Comparison of ENCODE assay signal across 1 cellular context in the genomic region with DNA sequence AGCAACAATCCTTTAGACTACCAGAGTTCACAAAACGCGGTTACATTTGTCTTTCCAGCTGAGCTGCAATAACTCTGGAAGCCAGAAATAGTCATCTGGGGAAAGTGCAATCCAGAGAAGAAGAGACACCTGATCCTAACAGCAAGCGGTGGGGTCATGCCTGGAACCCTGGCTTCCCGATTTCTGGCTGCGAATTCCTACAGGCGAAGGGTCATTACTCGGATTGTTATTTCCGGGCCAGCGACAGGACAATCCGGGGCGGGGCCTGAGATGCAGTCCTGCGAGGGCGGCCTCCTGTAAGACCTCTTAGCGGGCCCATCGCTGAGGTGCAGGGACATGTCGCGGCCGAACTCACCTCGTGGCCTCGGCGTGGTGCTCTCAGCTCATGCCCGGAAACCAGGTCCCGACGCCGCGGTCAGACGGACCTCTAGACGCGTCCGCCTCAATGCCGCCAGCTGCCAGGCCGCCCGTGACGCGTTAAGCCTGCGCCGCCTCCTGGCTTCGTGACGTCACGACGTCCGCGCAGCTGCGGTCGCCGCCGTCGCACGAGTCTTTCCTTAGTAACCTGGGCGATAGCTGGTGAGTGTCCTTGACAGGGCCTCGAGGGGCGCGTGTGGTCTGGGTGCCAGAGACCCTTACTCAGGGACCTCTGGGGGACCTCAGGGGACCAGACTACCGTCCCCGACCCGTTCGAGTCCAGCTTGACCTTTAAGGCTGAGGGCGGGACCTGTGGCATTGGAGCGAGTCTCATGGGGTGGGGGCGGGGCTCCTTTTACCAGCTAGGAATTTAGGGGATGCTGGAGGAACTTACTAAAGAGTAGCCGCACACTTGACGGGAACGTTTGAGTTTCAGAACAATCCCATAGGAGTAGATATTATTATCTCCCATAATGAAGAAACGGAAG.
TF ChIP-seq lines count a peak whose summit lies in the region.

A gene with protein sequence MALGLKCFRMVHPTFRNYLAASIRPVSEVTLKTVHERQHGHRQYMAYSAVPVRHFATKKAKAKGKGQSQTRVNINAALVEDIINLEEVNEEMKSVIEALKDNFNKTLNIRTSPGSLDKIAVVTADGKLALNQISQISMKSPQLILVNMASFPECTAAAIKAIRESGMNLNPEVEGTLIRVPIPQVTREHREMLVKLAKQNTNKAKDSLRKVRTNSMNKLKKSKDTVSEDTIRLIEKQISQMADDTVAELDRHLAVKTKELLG (plus strand): TSS at position 523 of the 905 bp plus-strand sequence. CDS start 6,010 bp downstream, outside the sequence.
A gene with protein sequence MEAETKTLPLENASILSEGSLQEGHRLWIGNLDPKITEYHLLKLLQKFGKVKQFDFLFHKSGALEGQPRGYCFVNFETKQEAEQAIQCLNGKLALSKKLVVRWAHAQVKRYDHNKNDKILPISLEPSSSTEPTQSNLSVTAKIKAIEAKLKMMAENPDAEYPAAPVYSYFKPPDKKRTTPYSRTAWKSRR (minus strand): TSS at position 481 of the 905 bp plus-strand sequence. CDS start 3,348 bp downstream, outside the sequence.

TF ChIP-seq in HepG2, 621 proteins besides CTCF, POLR2A, EP300 and RAD21 (continued from another document and continues in another):
- TF ChIP-seq PHF8 (CRISPR knock-in tag; IDR thresholded peaks at IDR 0.05) (peak; percentile 93), SETDB1 (CRISPR knock-in tag; IDR thresholded peaks at IDR 0.05; ENCODE audit: borderline replicate concordance) (no peak), SMAD9 (CRISPR knock-in tag; IDR thresholded peaks at IDR 0.05) (peak; percentile 88; the same call in 1 of the 2 replicates), HNRNPL (IDR thresholded peaks at IDR 0.05; ENCODE audit: low read depth, low read length) (0 out of 2 replicates have a peak, but pooled peaks have one; percentile 38), ZNF317 (CRISPR knock-in tag; IDR thresholded peaks at IDR 0.05) (peak; percentile 86; the same call in 1 of the 2 replicates), MED1 (CRISPR knock-in tag; IDR thresholded peaks at IDR 0.05) (peak; percentile 61; the same call in 1 of the 2 replicates), NCOA5 (CRISPR knock-in tag; IDR thresholded peaks at IDR 0.05) (no peak), PCBP1 (IDR thresholded peaks at IDR 0.05; ENCODE audit: borderline replicate concordance, low read depth, low read length) (no peak), TCF7 (IDR thresholded peaks at IDR 0.05; ENCODE audit: low read depth) (no peak), NFYB (CRISPR knock-in tag; IDR thresholded peaks at IDR 0.05) (peak; percentile 37; the same call in 1 of the 2 replicates), ZNF652 (CRISPR knock-in tag; IDR thresholded peaks at IDR 0.05; ENCODE audit: borderline replicate concordance, low read depth) (no peak), ZNF180 (CRISPR knock-in tag; IDR thresholded peaks at IDR 0.05; ENCODE audit: borderline replicate concordance, low read depth) (no peak; the same call in 1 of the 2 replicates), GFI1 (CRISPR knock-in tag; IDR thresholded peaks at IDR 0.05; ENCODE audit: borderline replicate concordance) (no peak; the same call in 1 of the 2 replicates), THAP11 (CRISPR knock-in tag; IDR thresholded peaks at IDR 0.05) (peak; percentile 91), ZSCAN31 (CRISPR knock-in tag; IDR thresholded peaks at IDR 0.05; ENCODE audit: low read depth) (peak; percentile 95), ZNF350 (CRISPR knock-in tag; IDR thresholded peaks at IDR 0.05; ENCODE audit: borderline replicate concordance, low read depth) (peak; percentile 98), ZNF367 (CRISPR knock-in tag; IDR thresholded peaks at IDR 0.05; ENCODE audit: borderline replicate concordance) (no peak; the same call in none of the 2 replicates), GTF3A (CRISPR knock-in tag; conservative IDR thresholded peaks at IDR 0.05) (0 out of 2 replicates have a peak, but pooled peaks have one; percentile 50), FOXK2 (IDR thresholded peaks at IDR 0.05) (no peak), ZNF256 (CRISPR knock-in tag; conservative IDR thresholded peaks at IDR 0.05) (peak; percentile 85; the same call in 1 of the 2 replicates), KLF16 (CRISPR knock-in tag; IDR thresholded peaks at IDR 0.05) (peak; percentile 76 to 98), ZFY (CRISPR knock-in tag; IDR thresholded peaks at IDR 0.05) (peak; percentile 97), ZSCAN20 (CRISPR knock-in tag; IDR thresholded peaks at IDR 0.05; ENCODE audit: borderline replicate concordance) (peak; percentile 87; the same call in 1 of the 2 replicates), THYN1 (CRISPR knock-in tag; IDR thresholded peaks at IDR 0.05; ENCODE audit: borderline replicate concordance, low read depth) (no peak), SUZ12 (IDR thresholded peaks at IDR 0.05; ENCODE audit: low read depth, low read length) (no peak)
- TF ChIP-seq, protein P1, sequence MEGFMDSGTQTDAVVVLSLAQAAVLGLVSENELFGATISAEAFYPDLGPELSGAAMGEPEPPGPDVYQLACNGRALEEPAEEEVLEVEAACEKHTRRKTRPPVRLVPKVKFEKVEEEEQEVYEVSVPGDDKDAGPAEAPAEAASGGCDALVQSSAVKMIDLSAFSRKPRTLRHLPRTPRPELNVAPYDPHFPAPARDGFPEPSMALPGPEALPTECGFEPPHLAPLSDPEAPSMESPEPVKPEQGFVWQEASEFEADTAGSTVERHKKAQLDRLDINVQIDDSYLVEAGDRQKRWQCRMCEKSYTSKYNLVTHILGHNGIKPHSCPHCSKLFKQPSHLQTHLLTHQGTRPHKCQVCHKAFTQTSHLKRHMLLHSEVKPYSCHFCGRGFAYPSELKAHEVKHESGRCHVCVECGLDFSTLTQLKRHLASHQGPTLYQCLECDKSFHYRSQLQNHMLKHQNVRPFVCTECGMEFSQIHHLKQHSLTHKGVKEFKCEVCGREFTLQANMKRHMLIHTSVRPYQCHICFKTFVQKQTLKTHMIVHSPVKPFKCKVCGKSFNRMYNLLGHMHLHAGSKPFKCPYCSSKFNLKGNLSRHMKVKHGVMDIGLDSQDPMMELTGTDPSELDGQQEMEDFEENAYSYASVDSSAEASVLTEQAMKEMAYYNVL (CRISPR knock-in tag; IDR thresholded peaks at IDR 0.05; ENCODE audit: borderline replicate concordance): peak; percentile 85
- TF ChIP-seq, protein P2, sequence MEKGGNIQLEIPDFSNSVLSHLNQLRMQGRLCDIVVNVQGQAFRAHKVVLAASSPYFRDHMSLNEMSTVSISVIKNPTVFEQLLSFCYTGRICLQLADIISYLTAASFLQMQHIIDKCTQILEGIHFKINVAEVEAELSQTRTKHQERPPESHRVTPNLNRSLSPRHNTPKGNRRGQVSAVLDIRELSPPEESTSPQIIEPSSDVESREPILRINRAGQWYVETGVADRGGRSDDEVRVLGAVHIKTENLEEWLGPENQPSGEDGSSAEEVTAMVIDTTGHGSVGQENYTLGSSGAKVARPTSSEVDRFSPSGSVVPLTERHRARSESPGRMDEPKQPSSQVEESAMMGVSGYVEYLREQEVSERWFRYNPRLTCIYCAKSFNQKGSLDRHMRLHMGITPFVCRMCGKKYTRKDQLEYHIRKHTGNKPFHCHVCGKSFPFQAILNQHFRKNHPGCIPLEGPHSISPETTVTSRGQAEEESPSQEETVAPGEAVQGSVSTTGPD (CRISPR knock-in tag; IDR thresholded peaks at IDR 0.05): peak; percentile 34; the same call in 1 of the 2 replicates
- TF ChIP-seq, protein P3, sequence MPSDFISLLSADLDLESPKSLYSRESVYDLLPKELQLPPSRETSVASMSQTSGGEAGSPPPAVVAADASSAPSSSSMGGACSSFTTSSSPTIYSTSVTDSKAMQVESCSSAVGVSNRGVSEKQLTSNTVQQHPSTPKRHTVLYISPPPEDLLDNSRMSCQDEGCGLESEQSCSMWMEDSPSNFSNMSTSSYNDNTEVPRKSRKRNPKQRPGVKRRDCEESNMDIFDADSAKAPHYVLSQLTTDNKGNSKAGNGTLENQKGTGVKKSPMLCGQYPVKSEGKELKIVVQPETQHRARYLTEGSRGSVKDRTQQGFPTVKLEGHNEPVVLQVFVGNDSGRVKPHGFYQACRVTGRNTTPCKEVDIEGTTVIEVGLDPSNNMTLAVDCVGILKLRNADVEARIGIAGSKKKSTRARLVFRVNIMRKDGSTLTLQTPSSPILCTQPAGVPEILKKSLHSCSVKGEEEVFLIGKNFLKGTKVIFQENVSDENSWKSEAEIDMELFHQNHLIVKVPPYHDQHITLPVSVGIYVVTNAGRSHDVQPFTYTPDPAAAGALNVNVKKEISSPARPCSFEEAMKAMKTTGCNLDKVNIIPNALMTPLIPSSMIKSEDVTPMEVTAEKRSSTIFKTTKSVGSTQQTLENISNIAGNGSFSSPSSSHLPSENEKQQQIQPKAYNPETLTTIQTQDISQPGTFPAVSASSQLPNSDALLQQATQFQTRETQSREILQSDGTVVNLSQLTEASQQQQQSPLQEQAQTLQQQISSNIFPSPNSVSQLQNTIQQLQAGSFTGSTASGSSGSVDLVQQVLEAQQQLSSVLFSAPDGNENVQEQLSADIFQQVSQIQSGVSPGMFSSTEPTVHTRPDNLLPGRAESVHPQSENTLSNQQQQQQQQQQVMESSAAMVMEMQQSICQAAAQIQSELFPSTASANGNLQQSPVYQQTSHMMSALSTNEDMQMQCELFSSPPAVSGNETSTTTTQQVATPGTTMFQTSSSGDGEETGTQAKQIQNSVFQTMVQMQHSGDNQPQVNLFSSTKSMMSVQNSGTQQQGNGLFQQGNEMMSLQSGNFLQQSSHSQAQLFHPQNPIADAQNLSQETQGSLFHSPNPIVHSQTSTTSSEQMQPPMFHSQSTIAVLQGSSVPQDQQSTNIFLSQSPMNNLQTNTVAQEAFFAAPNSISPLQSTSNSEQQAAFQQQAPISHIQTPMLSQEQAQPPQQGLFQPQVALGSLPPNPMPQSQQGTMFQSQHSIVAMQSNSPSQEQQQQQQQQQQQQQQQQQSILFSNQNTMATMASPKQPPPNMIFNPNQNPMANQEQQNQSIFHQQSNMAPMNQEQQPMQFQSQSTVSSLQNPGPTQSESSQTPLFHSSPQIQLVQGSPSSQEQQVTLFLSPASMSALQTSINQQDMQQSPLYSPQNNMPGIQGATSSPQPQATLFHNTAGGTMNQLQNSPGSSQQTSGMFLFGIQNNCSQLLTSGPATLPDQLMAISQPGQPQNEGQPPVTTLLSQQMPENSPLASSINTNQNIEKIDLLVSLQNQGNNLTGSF (CRISPR knock-in tag; IDR thresholded peaks at IDR 0.05): peak; percentile 98
- TF ChIP-seq, protein P4, sequence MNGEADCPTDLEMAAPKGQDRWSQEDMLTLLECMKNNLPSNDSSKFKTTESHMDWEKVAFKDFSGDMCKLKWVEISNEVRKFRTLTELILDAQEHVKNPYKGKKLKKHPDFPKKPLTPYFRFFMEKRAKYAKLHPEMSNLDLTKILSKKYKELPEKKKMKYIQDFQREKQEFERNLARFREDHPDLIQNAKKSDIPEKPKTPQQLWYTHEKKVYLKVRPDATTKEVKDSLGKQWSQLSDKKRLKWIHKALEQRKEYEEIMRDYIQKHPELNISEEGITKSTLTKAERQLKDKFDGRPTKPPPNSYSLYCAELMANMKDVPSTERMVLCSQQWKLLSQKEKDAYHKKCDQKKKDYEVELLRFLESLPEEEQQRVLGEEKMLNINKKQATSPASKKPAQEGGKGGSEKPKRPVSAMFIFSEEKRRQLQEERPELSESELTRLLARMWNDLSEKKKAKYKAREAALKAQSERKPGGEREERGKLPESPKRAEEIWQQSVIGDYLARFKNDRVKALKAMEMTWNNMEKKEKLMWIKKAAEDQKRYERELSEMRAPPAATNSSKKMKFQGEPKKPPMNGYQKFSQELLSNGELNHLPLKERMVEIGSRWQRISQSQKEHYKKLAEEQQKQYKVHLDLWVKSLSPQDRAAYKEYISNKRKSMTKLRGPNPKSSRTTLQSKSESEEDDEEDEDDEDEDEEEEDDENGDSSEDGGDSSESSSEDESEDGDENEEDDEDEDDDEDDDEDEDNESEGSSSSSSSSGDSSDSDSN (CRISPR knock-in tag; IDR thresholded peaks at IDR 0.05): peak; percentile 92
- TF ChIP-seq, protein P5, sequence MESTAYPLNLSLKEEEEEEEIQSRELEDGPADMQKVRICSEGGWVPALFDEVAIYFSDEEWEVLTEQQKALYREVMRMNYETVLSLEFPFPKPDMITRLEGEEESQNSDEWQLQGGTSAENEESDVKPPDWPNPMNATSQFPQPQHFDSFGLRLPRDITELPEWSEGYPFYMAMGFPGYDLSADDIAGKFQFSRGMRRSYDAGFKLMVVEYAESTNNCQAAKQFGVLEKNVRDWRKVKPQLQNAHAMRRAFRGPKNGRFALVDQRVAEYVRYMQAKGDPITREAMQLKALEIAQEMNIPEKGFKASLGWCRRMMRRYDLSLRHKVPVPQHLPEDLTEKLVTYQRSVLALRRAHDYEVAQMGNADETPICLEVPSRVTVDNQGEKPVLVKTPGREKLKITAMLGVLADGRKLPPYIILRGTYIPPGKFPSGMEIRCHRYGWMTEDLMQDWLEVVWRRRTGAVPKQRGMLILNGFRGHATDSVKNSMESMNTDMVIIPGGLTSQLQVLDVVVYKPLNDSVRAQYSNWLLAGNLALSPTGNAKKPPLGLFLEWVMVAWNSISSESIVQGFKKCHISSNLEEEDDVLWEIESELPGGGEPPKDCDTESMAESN (CRISPR knock-in tag; conservative IDR thresholded peaks at IDR 0.05): peak; percentile 97
- TF ChIP-seq, protein P6, sequence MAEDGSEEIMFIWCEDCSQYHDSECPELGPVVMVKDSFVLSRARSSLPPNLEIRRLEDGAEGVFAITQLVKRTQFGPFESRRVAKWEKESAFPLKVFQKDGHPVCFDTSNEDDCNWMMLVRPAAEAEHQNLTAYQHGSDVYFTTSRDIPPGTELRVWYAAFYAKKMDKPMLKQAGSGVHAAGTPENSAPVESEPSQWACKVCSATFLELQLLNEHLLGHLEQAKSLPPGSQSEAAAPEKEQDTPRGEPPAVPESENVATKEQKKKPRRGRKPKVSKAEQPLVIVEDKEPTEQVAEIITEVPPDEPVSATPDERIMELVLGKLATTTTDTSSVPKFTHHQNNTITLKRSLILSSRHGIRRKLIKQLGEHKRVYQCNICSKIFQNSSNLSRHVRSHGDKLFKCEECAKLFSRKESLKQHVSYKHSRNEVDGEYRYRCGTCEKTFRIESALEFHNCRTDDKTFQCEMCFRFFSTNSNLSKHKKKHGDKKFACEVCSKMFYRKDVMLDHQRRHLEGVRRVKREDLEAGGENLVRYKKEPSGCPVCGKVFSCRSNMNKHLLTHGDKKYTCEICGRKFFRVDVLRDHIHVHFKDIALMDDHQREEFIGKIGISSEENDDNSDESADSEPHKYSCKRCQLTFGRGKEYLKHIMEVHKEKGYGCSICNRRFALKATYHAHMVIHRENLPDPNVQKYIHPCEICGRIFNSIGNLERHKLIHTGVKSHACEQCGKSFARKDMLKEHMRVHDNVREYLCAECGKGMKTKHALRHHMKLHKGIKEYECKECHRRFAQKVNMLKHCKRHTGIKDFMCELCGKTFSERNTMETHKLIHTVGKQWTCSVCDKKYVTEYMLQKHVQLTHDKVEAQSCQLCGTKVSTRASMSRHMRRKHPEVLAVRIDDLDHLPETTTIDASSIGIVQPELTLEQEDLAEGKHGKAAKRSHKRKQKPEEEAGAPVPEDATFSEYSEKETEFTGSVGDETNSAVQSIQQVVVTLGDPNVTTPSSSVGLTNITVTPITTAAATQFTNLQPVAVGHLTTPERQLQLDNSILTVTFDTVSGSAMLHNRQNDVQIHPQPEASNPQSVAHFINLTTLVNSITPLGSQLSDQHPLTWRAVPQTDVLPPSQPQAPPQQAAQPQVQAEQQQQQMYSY (CRISPR knock-in tag; IDR thresholded peaks at IDR 0.05): no peak
- TF ChIP-seq, protein P7, sequence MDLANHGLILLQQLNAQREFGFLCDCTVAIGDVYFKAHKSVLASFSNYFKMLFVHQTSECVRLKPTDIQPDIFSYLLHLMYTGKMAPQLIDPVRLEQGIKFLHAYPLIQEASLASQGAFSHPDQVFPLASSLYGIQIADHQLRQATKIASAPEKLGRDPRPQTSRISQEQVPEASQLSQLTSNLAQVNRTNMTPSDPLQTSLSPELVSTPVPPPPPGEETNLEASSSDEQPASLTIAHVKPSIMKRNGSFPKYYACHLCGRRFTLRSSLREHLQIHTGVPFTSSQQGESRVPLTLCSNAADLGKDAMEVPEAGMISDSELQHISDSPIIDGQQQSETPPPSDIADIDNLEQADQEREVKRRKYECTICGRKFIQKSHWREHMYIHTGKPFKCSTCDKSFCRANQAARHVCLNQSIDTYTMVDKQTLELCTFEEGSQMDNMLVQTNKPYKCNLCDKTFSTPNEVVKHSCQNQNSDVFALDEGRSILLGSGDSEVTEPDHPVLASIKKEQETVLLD (CRISPR knock-in tag; IDR thresholded peaks at IDR 0.05; ENCODE audit: low read depth): 0 out of 2 replicates have a peak, but pooled peaks have one; percentile 21
